9 cellular contexts compared by ENCODE assay signal in the genomic region with DNA sequence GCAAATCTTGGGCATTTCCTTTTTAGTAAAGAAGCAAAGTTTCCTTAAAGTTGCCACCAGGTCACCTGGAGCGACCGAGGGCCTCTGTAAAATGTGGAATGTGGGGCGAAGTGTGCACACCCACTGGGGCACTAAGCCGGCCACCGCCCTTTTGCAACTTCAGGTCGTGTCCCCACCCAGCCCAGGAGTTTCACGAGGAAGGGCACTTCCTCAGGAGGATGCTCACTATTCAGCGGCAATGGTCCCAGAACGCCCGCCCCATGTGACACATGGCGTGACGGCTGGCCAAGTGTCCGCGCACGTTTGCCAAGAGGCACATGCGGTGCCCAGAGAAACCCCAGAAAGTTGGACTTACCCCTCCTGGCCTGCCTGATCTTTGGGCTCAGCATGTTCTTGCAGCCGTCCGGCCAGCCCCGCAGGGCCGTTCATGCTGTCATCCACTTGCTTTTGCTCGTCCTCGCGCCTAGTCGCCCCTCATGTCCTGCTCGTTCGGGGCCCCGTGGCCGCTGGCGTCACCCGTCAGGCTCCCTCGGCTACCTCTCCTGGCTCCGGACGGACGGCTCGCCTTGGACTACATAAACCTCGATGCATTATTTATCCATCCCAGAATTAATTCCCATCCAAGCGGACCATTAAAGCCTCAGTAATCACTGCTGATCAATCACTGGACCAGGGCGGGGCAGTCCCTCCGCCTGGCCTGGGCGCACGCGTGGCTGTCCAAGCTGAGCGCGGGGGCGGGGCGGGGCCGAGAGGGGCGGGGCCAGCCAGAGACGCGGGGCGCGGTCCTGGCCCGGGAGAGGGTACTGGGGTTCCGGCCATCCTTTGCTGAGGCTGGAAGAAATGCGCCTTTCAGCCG. TPM values are rescaled to one million over a fixed set of nuclear protein-coding genes. Genes with fewer than 3 reads are reported as not detected.
A peak's percentile ranks its signal among the peaks of the same experiment; 100 is the strongest.
DNase-seq lines count a peak whose midpoint lies in the region.
"Had no signal": no experiment of that assay in that cellular context is flagged by ENCODE, and none has a peak within 500 bp of the region (broad histone marks: within the 10 kb centered on the region; RNA-seq: fewer than 3 reads in every experiment).

A gene with protein sequence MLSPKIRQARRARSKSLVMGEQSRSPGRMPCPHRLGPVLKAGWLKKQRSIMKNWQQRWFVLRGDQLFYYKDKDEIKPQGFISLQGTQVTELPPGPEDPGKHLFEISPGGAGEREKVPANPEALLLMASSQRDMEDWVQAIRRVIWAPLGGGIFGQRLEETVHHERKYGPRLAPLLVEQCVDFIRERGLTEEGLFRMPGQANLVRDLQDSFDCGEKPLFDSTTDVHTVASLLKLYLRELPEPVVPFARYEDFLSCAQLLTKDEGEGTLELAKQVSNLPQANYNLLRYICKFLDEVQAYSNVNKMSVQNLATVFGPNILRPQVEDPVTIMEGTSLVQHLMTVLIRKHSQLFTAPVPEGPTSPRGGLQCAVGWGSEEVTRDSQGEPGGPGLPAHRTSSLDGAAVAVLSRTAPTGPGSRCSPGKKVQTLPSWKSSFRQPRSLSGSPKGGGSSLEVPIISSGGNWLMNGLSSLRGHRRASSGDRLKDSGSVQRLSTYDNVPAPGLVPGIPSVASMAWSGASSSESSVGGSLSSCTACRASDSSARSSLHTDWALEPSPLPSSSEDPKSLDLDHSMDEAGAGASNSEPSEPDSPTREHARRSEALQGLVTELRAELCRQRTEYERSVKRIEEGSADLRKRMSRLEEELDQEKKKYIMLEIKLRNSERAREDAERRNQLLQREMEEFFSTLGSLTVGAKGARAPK (minus strand): TSS at position 666 of the 856 bp plus-strand sequence. CDS start 277 bp downstream, at position 389.

- H3K9ac ChIP-seq in endocrine pancreas (ENCODE audit: control insufficient read depth, insufficient read depth, low read length): no peak within 1 kb of the TSS

- H3K36me3 ChIP-seq in endocrine pancreas (ENCODE audit: control insufficient read depth, insufficient read depth, low read length) (no peaks in the 10 kb centered on the region), SJCRH30 (no peaks in the 10 kb centered on the region)

- H3K9me3 ChIP-seq in endocrine pancreas (ENCODE audit: control insufficient read depth, low read length) (no peaks in the 10 kb centered on the region), SJCRH30 (replicated peaks) (no peaks in the 10 kb centered on the region)

- DNase-seq in NCI-H82 (lab: John Stamatoyannopoulos, UW) (peak; percentile 26), NCI-H82 treated with DMSO at 0.1 percent for 48 hours (lab: John Stamatoyannopoulos, UW; ENCODE audit: unreplicated experiment) (no peak), NCI-H69 (lab: John Stamatoyannopoulos, UW) (peak; percentile 66), lung microvascular endothelial cell (ENCODE audit: low read depth in 2 of 2) (peak; percentile 45 to 72), SKM-1 (lab: John Stamatoyannopoulos, UW; ENCODE audit: unreplicated experiment) (no peak), SJCRH30 (no peak)
- DNase-seq: DND-41 had no signal

- H3K27ac ChIP-seq in temporal lobe (ENCODE audit: low read depth, low read length): peak within 1 kb of the TSS; percentile 30
- H3K27ac ChIP-seq in SJCRH30: no peak within 1 kb of the TSS

- H3K27me3 ChIP-seq in endocrine pancreas (ENCODE audit: control insufficient read depth, insufficient read depth, low read length): no peaks in the 10 kb centered on the region
- H3K27me3 ChIP-seq in SJCRH30: no peaks in the 10 kb centered on the region

- H3K4me1 ChIP-seq in endocrine pancreas (ENCODE audit: control insufficient read depth, insufficient read depth, low read length) (no peaks in the 10 kb centered on the region), SJCRH30 (peaks cover 6% of the 10 kb centered on the region; the same call in 1 of the 2 replicates)

- H3K4me3 ChIP-seq in endocrine pancreas (ENCODE audit: control insufficient read depth, insufficient read depth, low read length): peak within 1 kb of the TSS; percentile 27
- no peak within 1 kb of the TSS for H3K4me3 ChIP-seq in SJCRH30

RNA-seq across cellular contexts. Expression of the gene that starts here (rescaled TPM):
- total RNA-seq in lung microvascular endothelial cell (1.4 and 7.0 TPM in 2 replicates), temporal lobe (2.5 TPM)
- not detected in 2 replicates for total RNA-seq in SJCRH30 (2014; rRNA removed; shearing (Covaris generic))

Comparison
In these comparisons a context has a peak if more than half of its experiments do, and no peak if none do; other contexts are left out.
1. DNase-seq: peak in NCI-H82 (single experiment), NCI-H69 (single experiment) and lung microvascular endothelial cell (2 of 2); none in NCI-H82 treated with DMSO at 0.1 percent for 48 hours (single experiment), SKM-1 (single experiment) and SJCRH30 (0 of 2).